8 cellular contexts compared by ENCODE assay signal in the genomic region with DNA sequence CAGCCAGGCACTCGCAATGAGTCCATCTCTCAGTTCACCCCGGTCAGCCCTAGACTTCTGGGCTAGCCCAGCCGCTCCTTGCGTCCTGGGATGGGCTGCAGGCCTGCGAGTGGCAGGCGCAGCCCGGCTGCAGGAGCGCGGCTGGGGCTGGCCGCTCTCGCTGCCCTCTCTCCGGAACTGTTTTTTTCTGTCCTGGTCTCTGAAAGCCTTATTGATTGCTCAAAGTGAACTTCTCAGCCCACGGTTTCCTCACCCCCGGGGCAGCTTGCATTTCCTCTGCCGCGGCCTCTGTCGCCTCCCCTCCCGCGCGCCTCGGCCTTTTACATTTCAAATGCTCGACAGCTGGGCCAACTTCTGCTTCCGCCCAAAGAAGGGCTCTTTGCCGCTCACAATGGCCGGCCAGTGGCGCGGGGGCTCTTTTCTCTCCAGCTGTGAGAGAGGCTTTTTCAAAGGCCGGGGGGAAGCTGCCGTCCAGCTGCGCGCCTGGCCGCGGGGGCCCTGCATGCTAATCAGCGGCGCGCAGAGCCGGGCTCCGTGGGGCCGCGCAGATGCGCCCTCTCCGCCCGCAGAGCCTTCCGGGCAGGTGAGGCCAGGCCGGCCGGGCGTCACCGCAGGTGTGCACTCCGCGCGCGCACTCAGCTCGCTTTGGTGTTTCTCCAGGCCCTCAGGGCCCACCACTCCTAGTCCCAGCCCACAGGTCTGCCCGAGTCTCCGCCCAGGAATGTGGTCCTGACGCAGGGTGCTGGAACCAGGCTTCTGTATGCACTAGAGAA.
DNase-seq lines count a peak whose midpoint lies in the region; ATAC-seq lines count a peak whose summit lies in the region.
"Had no signal": no experiment of that assay in that cellular context is flagged by ENCODE, and none has a peak within 500 bp of the region (broad histone marks: within the 10 kb centered on the region; RNA-seq: fewer than 3 reads in every experiment).

No MANE protein-coding gene starts in this region.

- peak overlapping the region; percentile 20 for H3K9ac ChIP-seq in adipocyte (ENCODE audit: low read length)
- H3K9ac ChIP-seq: KMS-11 had no signal

- no peaks in the 10 kb centered on the region for H3K36me3 ChIP-seq in adipocyte (ENCODE audit: control insufficient read depth, insufficient read depth, low read length, severe bottlenecking)

- ATAC-seq in GM21360 (IDR thresholded peaks at IDR 0.05; ENCODE audit: unreplicated experiment) (peak; percentile 69), GM18868 (IDR thresholded peaks at IDR 0.05; ENCODE audit: unreplicated experiment) (no peak), GM18909 (IDR thresholded peaks at IDR 0.05; ENCODE audit: poor library complexity, unreplicated experiment) (no peak)

- no peaks in the 10 kb centered on the region for H3K4me1 ChIP-seq in adipocyte (ENCODE audit: control insufficient read depth, insufficient read depth, low read length)

- H3K4me3 ChIP-seq in adipocyte (ENCODE audit: low read length) = peak overlapping the region; percentile 51

- DNase-seq in NCI-H146 treated with DMSO at 0.1 percent for 48 hours (lab: John Stamatoyannopoulos, UW; ENCODE audit: unreplicated experiment) (peak; percentile 96), adipocyte (ENCODE audit: low read depth) (no peak), islet precursor cell (peak; percentile 96)
- peak; percentile 48 for DNase-seq in stimulated activated CD4-positive, alpha-beta T cell treated with anti-CD3 and anti-CD28 coated beads, Interleukin-4, amount 100 ng/mL, for 1 hour

- H3K9me3 ChIP-seq in adipocyte (ENCODE audit: control insufficient read depth, low read length) = peaks cover 16% of the 10 kb centered on the region

- peaks cover 7% of the 10 kb centered on the region for H3K27me3 ChIP-seq in adipocyte (replicated peaks; ENCODE audit: control insufficient read depth, insufficient read depth, low read length)
